ENCODE assay signal across 32 cellular contexts in genomic region chr2:123670286-123670685, GRCh38.
"Had no signal": no experiment of that assay in that cellular context is flagged by ENCODE, and none has a peak within 500 bp of the region (broad histone marks: within the 10 kb centered on the region; RNA-seq: fewer than 3 reads in every experiment).

No MANE protein-coding gene starts in this region.

- H3K4me3 Mint-ChIP-seq: activated CD4-positive, alpha-beta memory T cell treated with anti-CD3 and anti-CD28 coated beads for 36 hours; activated CD4-positive, alpha-beta T cell treated with anti-CD3 and anti-CD28 coated beads for 36 hours; activated CD4-positive, alpha-beta T cell treated with anti-CD3 and anti-CD28 coated beads, Interleukin-2, amount 10 ng/mL, durations not matched to agents 24 days and 14 days; activated CD8-positive, alpha-beta memory T cell treated with anti-CD3 and anti-CD28 coated beads, Interleukin-2, amount 10 ng/mL, durations not matched to agents 7 days and 5 days; activated CD8-positive, alpha-beta T cell treated with anti-CD3 and anti-CD28 coated beads, Interleukin-2, amount 10 ng/mL, durations not matched to agents 7 days and 5 days; activated naive CD4-positive, alpha-beta T cell treated with anti-CD3 and anti-CD28 coated beads for 36 hours; activated naive CD4-positive, alpha-beta T cell treated with anti-CD3 and anti-CD28 coated beads, Interleukin-2, amount 50 U/mL, for 24 hours; activated naive CD8-positive, alpha-beta T cell treated with anti-CD3 and anti-CD28 coated beads for 36 hours; activated naive CD8-positive, alpha-beta T cell treated with anti-CD3 and anti-CD28 coated beads, Interleukin-2, amount 50 U/mL, for 24 hours; activated T-helper 1 cell treated with anti-CD3 and anti-CD28 coated beads, Interleukin-12 subunit alpha, Interleukin-12 subunit beta, Interleukin-2, Interleukin-4 antibody, amounts not matched to agents 30 ng/mL and 10 ng/mL and 1 ng/mL, durations not matched to agents 14 hours and 24 hours and 36 hours; central memory CD8-positive, alpha-beta T cell; dendritic cell treated with granulocyte-macrophage colony-stimulating factor and Interleukin-4, amounts not matched to agents 40 ng/mL and 50 ng/mL, for 4 days; effector memory CD8-positive, alpha-beta T cell had no signal

- H3K9me3 Mint-ChIP-seq: activated naive CD8-positive, alpha-beta T cell treated with anti-CD3 and anti-CD28 coated beads for 36 hours; dendritic cell treated with granulocyte-macrophage colony-stimulating factor and Interleukin-4, amounts not matched to agents 40 ng/mL and 50 ng/mL, for 4 days had no signal

- H3K27me3 ChIP-seq: adrenal gland, body of pancreas had no signal

- H3K4me1 Mint-ChIP-seq: activated CD4-positive, alpha-beta T cell treated with anti-CD3 and anti-CD28 coated beads for 36 hours; activated CD4-positive, alpha-beta T cell treated with anti-CD3 and anti-CD28 coated beads, Interleukin-2, amount 10 ng/mL, durations not matched to agents 24 days and 14 days; activated CD8-positive, alpha-beta memory T cell treated with anti-CD3 and anti-CD28 coated beads, Interleukin-2, amount 10 ng/mL, durations not matched to agents 7 days and 5 days; activated naive CD4-positive, alpha-beta T cell treated with anti-CD3 and anti-CD28 coated beads, Interleukin-2, amount 50 U/mL, for 24 hours; activated naive CD8-positive, alpha-beta T cell treated with anti-CD3 and anti-CD28 coated beads for 36 hours; activated naive CD8-positive, alpha-beta T cell treated with anti-CD3 and anti-CD28 coated beads, Interleukin-2, amount 50 U/mL, for 24 hours; central memory CD8-positive, alpha-beta T cell had no signal

- H3K4me3 ChIP-seq: adrenal gland, body of pancreas, coronary artery, dorsolateral prefrontal cortex had no signal

- H3K27ac Mint-ChIP-seq: activated CD4-positive, alpha-beta memory T cell treated with anti-CD3 and anti-CD28 coated beads for 36 hours; activated CD4-positive, alpha-beta T cell treated with anti-CD3 and anti-CD28 coated beads for 36 hours; activated CD4-positive, alpha-beta T cell treated with anti-CD3 and anti-CD28 coated beads, Interleukin-2, amount 10 ng/mL, durations not matched to agents 24 days and 14 days; activated CD8-positive, alpha-beta memory T cell treated with anti-CD3 and anti-CD28 coated beads, Interleukin-2, amount 10 ng/mL, durations not matched to agents 7 days and 5 days; activated CD8-positive, alpha-beta T cell treated with anti-CD3 and anti-CD28 coated beads, Interleukin-2, amount 10 ng/mL, durations not matched to agents 7 days and 5 days; activated naive CD4-positive, alpha-beta T cell treated with anti-CD3 and anti-CD28 coated beads for 36 hours; activated naive CD4-positive, alpha-beta T cell treated with anti-CD3 and anti-CD28 coated beads, Interleukin-2, amount 50 U/mL, for 24 hours; activated naive CD8-positive, alpha-beta T cell treated with anti-CD3 and anti-CD28 coated beads for 36 hours; activated naive CD8-positive, alpha-beta T cell treated with anti-CD3 and anti-CD28 coated beads, Interleukin-2, amount 50 U/mL, for 24 hours; activated T-helper 1 cell treated with anti-CD3 and anti-CD28 coated beads, Interleukin-12 subunit alpha, Interleukin-12 subunit beta, Interleukin-2, Interleukin-4 antibody, amounts not matched to agents 30 ng/mL and 10 ng/mL and 1 ng/mL, durations not matched to agents 14 hours and 24 hours and 36 hours; activated T-helper 2 cell treated with anti-CD3 and anti-CD28 coated beads, Interferon-gamma antibody, Interleukin-2, Interleukin-4, amounts not matched to agents 10 μg/mL and 5 μg/mL and 100 μg/mL, durations not matched to agents 14 hours and 24 hours and 36 hours; dendritic cell treated with granulocyte-macrophage colony-stimulating factor and Interleukin-4, amounts not matched to agents 40 ng/mL and 50 ng/mL, for 4 days; effector memory CD8-positive, alpha-beta T cell had no signal

- H3K36me3 Mint-ChIP-seq: activated CD4-positive, alpha-beta memory T cell treated with anti-CD3 and anti-CD28 coated beads for 36 hours; activated CD8-positive, alpha-beta memory T cell treated with anti-CD3 and anti-CD28 coated beads, Interleukin-2, amount 10 ng/mL, durations not matched to agents 7 days and 5 days; activated naive CD4-positive, alpha-beta T cell treated with anti-CD3 and anti-CD28 coated beads, Interleukin-2, amount 50 U/mL, for 24 hours; activated naive CD8-positive, alpha-beta T cell treated with anti-CD3 and anti-CD28 coated beads for 36 hours had no signal

- H3K27me3 Mint-ChIP-seq: activated CD4-positive, alpha-beta memory T cell treated with anti-CD3 and anti-CD28 coated beads for 36 hours; activated CD4-positive, alpha-beta T cell treated with anti-CD3 and anti-CD28 coated beads for 36 hours; activated CD4-positive, alpha-beta T cell treated with anti-CD3 and anti-CD28 coated beads, Interleukin-2, amount 10 ng/mL, durations not matched to agents 24 days and 14 days; activated CD8-positive, alpha-beta memory T cell treated with anti-CD3 and anti-CD28 coated beads, Interleukin-2, amount 10 ng/mL, durations not matched to agents 7 days and 5 days; activated naive CD4-positive, alpha-beta T cell treated with anti-CD3 and anti-CD28 coated beads, Interleukin-2, amount 50 U/mL, for 24 hours; activated naive CD8-positive, alpha-beta T cell treated with anti-CD3 and anti-CD28 coated beads for 36 hours; activated naive CD8-positive, alpha-beta T cell treated with anti-CD3 and anti-CD28 coated beads, Interleukin-2, amount 50 U/mL, for 24 hours; central memory CD8-positive, alpha-beta T cell; dendritic cell treated with granulocyte-macrophage colony-stimulating factor and Interleukin-4, amounts not matched to agents 40 ng/mL and 50 ng/mL, for 4 days; effector memory CD8-positive, alpha-beta T cell had no signal

- H3K9me3 ChIP-seq: adrenal gland, body of pancreas had no signal

- H3K27ac ChIP-seq: adrenal gland, body of pancreas, coronary artery, dorsolateral prefrontal cortex, epithelial cell of prostate had no signal

- FAIRE-seq: frontal cortex had no signal

- H3K36me3 ChIP-seq: adrenal gland had no signal

- H3K4me1 ChIP-seq: adrenal gland, body of pancreas had no signal

- DNase-seq: activated CD4-positive, alpha-beta memory T cell treated with anti-CD3 and anti-CD28 coated beads for 36 hours; activated CD4-positive, alpha-beta T cell treated with anti-CD3 and anti-CD28 coated beads for 36 hours; activated CD4-positive, alpha-beta T cell treated with anti-CD3 and anti-CD28 coated beads, Interleukin-2, amount 10 ng/mL, durations not matched to agents 24 days and 14 days; activated CD4-positive, CD25-positive, alpha-beta regulatory T cell; activated CD4-positive, CD25-positive, alpha-beta regulatory T cell treated with anti-CD3 and anti-CD28 coated beads, Interleukin-2, amount 50 U/mL, for 72 hours; activated CD8-positive, alpha-beta memory T cell treated with anti-CD3 and anti-CD28 coated beads, Interleukin-2, amount 10 ng/mL, durations not matched to agents 7 days and 5 days; activated CD8-positive, alpha-beta memory T cell treated with anti-CD3 and anti-CD28 coated beads, Interleukin-2, amount 50 U/mL, for 4 hours; activated CD8-positive, alpha-beta T cell treated with anti-CD3 and anti-CD28 coated beads, Interleukin-2, amount 10 ng/mL, durations not matched to agents 7 days and 5 days; activated effector memory CD4-positive, alpha-beta T cell treated with anti-CD3 and anti-CD28 coated beads, Interleukin-2, amount 50 U/mL, for 16 hours; activated naive CD4-positive, alpha-beta T cell treated with anti-CD3 and anti-CD28 coated beads for 36 hours; activated naive CD8-positive, alpha-beta T cell treated with anti-CD3 and anti-CD28 coated beads for 36 hours; activated naive CD8-positive, alpha-beta T cell treated with anti-CD3 and anti-CD28 coated beads, Interleukin-2, amount 50 U/mL, for 24 hours; activated T-cell treated with anti-CD3 and anti-CD28 coated beads, Interleukin-2, amount 50 U/mL, for 1 hour; activated T-cell treated with anti-CD3 and anti-CD28 coated beads, Interleukin-2, amount 50 U/mL, for 48 hours; adrenal gland; amygdala; aorta; body of pancreas; dorsolateral prefrontal cortex; effector memory CD8-positive, alpha-beta T cell; foreskin fibroblast; head of caudate nucleus; hippocampal formation; T-helper 2 cell had no signal
